21 cellular contexts compared by ENCODE assay signal in genomic region chr9:22383720-22384119, GRCh38.
"Had no signal": no experiment of that assay in that cellular context is flagged by ENCODE, and none has a peak within 500 bp of the region (broad histone marks: within the 10 kb centered on the region; RNA-seq: fewer than 3 reads in every experiment).

No MANE protein-coding gene starts in this region.

- H3K36me3 ChIP-seq: adrenal gland, neutrophil, pancreas, sigmoid colon, spleen, thoracic aorta, upper lobe of left lung had no signal

- H3K4me1 ChIP-seq: adrenal gland, pancreas, sigmoid colon, spleen, upper lobe of left lung had no signal

- H3K27ac ChIP-seq: adrenal gland, epithelial cell of prostate, neutrophil, pancreas, sigmoid colon, spleen, thoracic aorta, upper lobe of left lung had no signal

- ATAC-seq: effector memory CD8-positive, alpha-beta T cell; naive thymus-derived CD8-positive, alpha-beta T cell; pancreas; stimulated activated memory B cell treated with anti-CD40 and anti-IgM and Interleukin-4, amounts not matched to agents 10 μg/mL and 1 μg/mL and 100 μg/mL, for 72 hours had no signal

- H3K27ac Mint-ChIP-seq: activated naive CD4-positive, alpha-beta T cell treated with anti-CD3 and anti-CD28 coated beads, Interleukin-2, amount 50 U/mL, for 24 hours; brain; effector memory CD8-positive, alpha-beta T cell; naive thymus-derived CD8-positive, alpha-beta T cell; stimulated activated memory B cell treated with anti-CD40 and anti-IgM and Interleukin-4, amounts not matched to agents 10 μg/mL and 1 μg/mL and 100 μg/mL, for 72 hours; T-helper 2 cell treated with Interferon-gamma antibody and Interleukin-4, amounts not matched to agents 5 μg/mL and 100 μg/mL, for 36 hours had no signal

- H3K9me3 Mint-ChIP-seq: activated naive CD4-positive, alpha-beta T cell treated with anti-CD3 and anti-CD28 coated beads, Interleukin-2, amount 50 U/mL, for 24 hours; stimulated activated memory B cell treated with anti-CD40 and anti-IgM and Interleukin-4, amounts not matched to agents 10 μg/mL and 1 μg/mL and 100 μg/mL, for 72 hours; T-helper 2 cell treated with Interferon-gamma antibody and Interleukin-4, amounts not matched to agents 5 μg/mL and 100 μg/mL, for 36 hours had no signal

- H3K4me3 Mint-ChIP-seq: activated naive CD4-positive, alpha-beta T cell treated with anti-CD3 and anti-CD28 coated beads, Interleukin-2, amount 50 U/mL, for 24 hours; brain; effector memory CD8-positive, alpha-beta T cell; naive thymus-derived CD8-positive, alpha-beta T cell; stimulated activated memory B cell treated with anti-CD40 and anti-IgM and Interleukin-4, amounts not matched to agents 10 μg/mL and 1 μg/mL and 100 μg/mL, for 72 hours; T-helper 2 cell treated with Interferon-gamma antibody and Interleukin-4, amounts not matched to agents 5 μg/mL and 100 μg/mL, for 36 hours had no signal

- H3K9me3 ChIP-seq: adrenal gland, neutrophil, pancreas, sigmoid colon, spleen, thoracic aorta, upper lobe of left lung had no signal

- H3K27me3 ChIP-seq: adrenal gland, neutrophil, pancreas, sigmoid colon, spleen, upper lobe of left lung had no signal

- H3K4me3 ChIP-seq: adrenal gland, pancreas, sigmoid colon, spleen, thoracic aorta, upper lobe of left lung had no signal

- H3K27me3 Mint-ChIP-seq: activated naive CD4-positive, alpha-beta T cell treated with anti-CD3 and anti-CD28 coated beads, Interleukin-2, amount 50 U/mL, for 24 hours; effector memory CD8-positive, alpha-beta T cell had no signal

- H3K4me1 Mint-ChIP-seq: activated naive CD4-positive, alpha-beta T cell treated with anti-CD3 and anti-CD28 coated beads, Interleukin-2, amount 50 U/mL, for 24 hours; naive thymus-derived CD8-positive, alpha-beta T cell; stimulated activated memory B cell treated with anti-CD40 and anti-IgM and Interleukin-4, amounts not matched to agents 10 μg/mL and 1 μg/mL and 100 μg/mL, for 72 hours had no signal

- DNase-seq: activated CD4-positive, alpha-beta T cell treated with anti-CD3 and anti-CD28 coated beads, Interleukin-2, amount 50 U/mL, for 4 hours; activated gamma-delta T cell; adrenal gland; caudate nucleus; effector memory CD8-positive, alpha-beta T cell; head of caudate nucleus; kidney; mesenchymal stem cell; naive thymus-derived CD8-positive, alpha-beta T cell; pancreas; sigmoid colon; spleen; stimulated activated CD4-positive, alpha-beta T cell treated with anti-CD3 and anti-CD28 coated beads, Interleukin-4, amount 100 ng/mL, for 4 hours; upper lobe of left lung had no signal

- H3K36me3 Mint-ChIP-seq: activated naive CD4-positive, alpha-beta T cell treated with anti-CD3 and anti-CD28 coated beads, Interleukin-2, amount 50 U/mL, for 24 hours; brain; naive thymus-derived CD8-positive, alpha-beta T cell; stimulated activated memory B cell treated with anti-CD40 and anti-IgM and Interleukin-4, amounts not matched to agents 10 μg/mL and 1 μg/mL and 100 μg/mL, for 72 hours had no signal
